1 cellular context compared by ENCODE assay signal in the genomic region with DNA sequence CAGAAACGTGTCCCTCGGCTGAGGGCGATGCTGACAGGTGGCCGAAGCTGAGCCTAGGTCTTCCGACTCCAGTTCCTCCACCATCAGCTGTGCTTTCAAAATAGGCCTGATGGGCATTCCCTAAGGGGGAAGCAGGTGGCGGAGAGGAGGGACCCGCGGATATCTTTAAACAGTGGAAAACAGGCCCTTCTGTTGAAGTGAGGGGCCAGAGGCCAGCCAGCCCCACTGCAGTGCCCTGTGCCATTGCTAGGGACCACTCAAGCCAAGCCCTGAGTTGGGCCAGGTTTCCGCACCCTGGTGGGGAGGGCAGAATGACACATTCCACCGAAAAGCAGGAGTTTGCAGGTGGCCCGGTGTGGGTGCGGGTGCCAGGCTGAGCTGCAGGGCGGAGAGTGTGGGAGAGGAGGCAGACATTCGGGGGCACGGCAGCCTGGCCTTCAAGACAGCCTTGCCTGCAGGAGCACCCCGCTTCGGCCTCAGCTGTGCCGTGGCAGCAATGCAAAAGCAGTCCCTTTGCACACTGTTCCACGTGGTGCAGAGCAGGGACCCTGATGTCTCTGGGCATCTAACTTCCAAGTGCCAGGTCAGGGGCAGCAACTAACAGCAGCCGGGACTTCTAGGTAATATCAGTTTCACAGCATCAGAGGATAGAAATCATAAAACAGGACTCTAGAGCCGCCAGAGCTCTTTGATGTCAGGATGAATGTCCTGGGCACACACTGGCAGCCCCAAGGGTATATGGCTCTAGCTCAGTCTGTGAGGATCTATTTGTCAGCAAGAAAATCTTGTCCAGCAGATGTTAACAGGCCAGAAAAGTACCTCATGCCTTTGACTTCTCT.
TF ChIP-seq lines count a peak whose summit lies in the region.

No MANE protein-coding gene starts in this region.

TF ChIP-seq in H1, 55 proteins besides CTCF, POLR2A, EP300 and RAD21:
- TF ChIP-seq, protein P1, sequence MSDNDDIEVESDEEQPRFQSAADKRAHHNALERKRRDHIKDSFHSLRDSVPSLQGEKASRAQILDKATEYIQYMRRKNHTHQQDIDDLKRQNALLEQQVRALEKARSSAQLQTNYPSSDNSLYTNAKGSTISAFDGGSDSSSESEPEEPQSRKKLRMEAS (IDR thresholded peaks at IDR 0.05) = peak; percentile 12; the same call in 1 of the 2 replicates
- TF ChIP-seq, protein P2, sequence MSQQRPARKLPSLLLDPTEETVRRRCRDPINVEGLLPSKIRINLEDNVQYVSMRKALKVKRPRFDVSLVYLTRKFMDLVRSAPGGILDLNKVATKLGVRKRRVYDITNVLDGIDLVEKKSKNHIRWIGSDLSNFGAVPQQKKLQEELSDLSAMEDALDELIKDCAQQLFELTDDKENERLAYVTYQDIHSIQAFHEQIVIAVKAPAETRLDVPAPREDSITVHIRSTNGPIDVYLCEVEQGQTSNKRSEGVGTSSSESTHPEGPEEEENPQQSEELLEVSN (IDR thresholded peaks at IDR 0.05) = no peak
TF ChIP-seq in H1: peak in this region for 1.
